ENCODE assay signal across 8 cellular contexts in the genomic region with DNA sequence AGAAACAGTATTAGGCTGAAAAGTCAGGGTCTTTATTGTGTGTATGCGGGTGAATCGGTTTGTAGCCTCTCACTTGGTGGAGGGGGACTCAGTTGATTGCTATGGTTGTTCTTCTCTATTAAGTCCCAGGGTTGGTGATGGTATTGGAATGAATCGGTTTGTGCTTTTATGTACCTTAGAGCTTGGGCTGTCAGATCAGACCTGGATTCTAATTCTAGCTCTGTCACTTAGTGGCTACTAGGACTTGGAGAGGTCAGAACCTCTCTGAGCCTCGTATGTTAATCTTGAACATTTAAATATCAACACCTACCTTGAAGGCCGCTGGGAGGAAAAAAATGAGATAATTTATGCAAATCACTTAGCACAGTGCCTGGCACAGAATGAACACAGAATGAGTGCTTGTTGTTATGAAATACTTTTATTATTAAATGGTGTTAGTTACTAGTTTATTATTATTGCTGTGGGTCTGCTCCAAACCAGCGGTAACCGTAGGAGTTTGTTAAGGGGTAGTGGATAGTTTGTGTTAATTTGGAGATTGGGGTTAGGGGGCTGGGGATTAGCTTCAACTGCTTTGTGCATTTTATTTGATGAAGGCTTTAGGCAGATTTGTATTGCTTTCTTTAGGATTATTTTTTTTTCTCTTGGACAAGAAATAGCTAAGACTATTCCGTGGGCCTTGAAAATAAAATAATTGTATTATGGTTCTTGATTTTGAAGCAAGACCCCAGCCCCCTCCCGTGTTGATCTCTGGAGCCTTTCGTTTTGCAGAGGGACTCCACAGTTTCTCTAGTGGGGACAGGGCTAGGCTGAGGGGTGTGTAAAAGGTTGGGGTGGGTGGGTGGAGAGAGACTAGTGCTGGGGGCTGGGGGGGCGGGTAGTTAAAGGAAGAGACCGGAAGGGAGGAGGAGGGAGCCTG. TPM values are rescaled to one million over a fixed set of nuclear protein-coding genes. Genes with fewer than 3 reads are reported as not detected.
DNase-seq lines count a peak whose midpoint lies in the region; ATAC-seq and TF ChIP-seq lines count a peak whose summit lies in the region.

No MANE protein-coding gene starts in this region.

- no peak for TF ChIP-seq CTCF in ascending aorta (IDR thresholded peaks at IDR 0.05)
- no peak for TF ChIP-seq CTCF in vagina (IDR thresholded peaks at IDR 0.05)

- TF ChIP-seq POLR2A in vagina (IDR thresholded peaks at IDR 0.05) = no peak

- peaks cover 8 to 37% of the 10 kb centered on the region in 2 donors for H3K4me1 ChIP-seq in ascending aorta
- H3K4me1 ChIP-seq in vagina = peaks cover 63% of the 10 kb centered on the region

- intact Hi-C loops in ascending aorta (cut with DNase I) = loop anchor here (5.0 to 10.0 kb wide), 2 partner anchors 265 to 623 kb away; partner anchors contain the start of genes ACADVL and DLG4
- intact Hi-C loops in vagina (cut with DNase I) = loop anchor here (5.0 kb wide), 1 partner anchor 210 kb away; the partner anchor contains the start of gene SAT2

- no peaks in the 10 kb centered on the region for H3K36me3 ChIP-seq in ascending aorta
- no peaks in the 10 kb centered on the region for H3K36me3 ChIP-seq in vagina

- DNase-seq in CD1c-positive myeloid dendritic cell (ENCODE audit: extremely low spot score) (peak; percentile 54), ascending aorta (ENCODE audit: low spot score in 2 of 2) (no peak), medulla oblongata (ENCODE audit: extremely low spot score) (peak; percentile 25), vagina (ENCODE audit: extremely low spot score in 2 of 2) (no peak)
- no peak for DNase-seq in Jurkat, Clone E6-1 (ENCODE audit: low read depth, low spot score)
- DNase-seq in stimulated activated CD4-positive, alpha-beta T cell treated with anti-CD3 and anti-CD28 coated beads, Interleukin-2, amount 100 ng/mL, for 24 hours = no peak

- ATAC-seq in GM18861 (IDR thresholded peaks at IDR 0.05; ENCODE audit: unreplicated experiment) (no peak), GM18517 (IDR thresholded peaks at IDR 0.05; ENCODE audit: unreplicated experiment) (no peak)

- H3K27me3 ChIP-seq in ascending aorta (no peaks in the 10 kb centered on the region), vagina (no peaks in the 10 kb centered on the region)

- peak overlapping the region; percentile 91 to 98 for H3K27ac ChIP-seq in ascending aorta
- peak overlapping the region; percentile 99 for H3K27ac ChIP-seq in vagina

- H3K4me3 ChIP-seq in Jurkat, Clone E6-1 (ENCODE audit: low read length) = peak overlapping the region; percentile 88
- peak overlapping the region; percentile 20 to 25 for H3K4me3 ChIP-seq in ascending aorta
- H3K4me3 ChIP-seq in vagina = peak overlapping the region; percentile 24 to 70

- H3K9me3 ChIP-seq in ascending aorta = no peaks in the 10 kb centered on the region
- no peaks in the 10 kb centered on the region for H3K9me3 ChIP-seq in vagina

RNA-seq across cellular contexts. Expression of gene KDM6B, which starts 3.6 kb away (rescaled TPM):
- polyA plus RNA-seq in Jurkat, Clone E6-1 (2012; ENCODE audit: insufficient read depth, insufficient read length) = 18.9 TPM
- total RNA-seq in ascending aorta (20.0 TPM), vagina (12.5 TPM)

RNA-seq across cellular contexts. Expression of gene TMEM88, which starts 17.2 kb away (rescaled TPM):
- polyA plus RNA-seq in Jurkat, Clone E6-1 (2012; ENCODE audit: insufficient read depth, insufficient read length) = 1.8 TPM
- total RNA-seq in ascending aorta (223 TPM), vagina (26.3 TPM)

RNA-seq across cellular contexts. Expression of gene NAA38, which starts 19.7 kb away (rescaled TPM):
- polyA plus RNA-seq in Jurkat, Clone E6-1 (2012; ENCODE audit: insufficient read depth, insufficient read length) = 224 TPM
- 59.0 TPM for total RNA-seq in ascending aorta
- total RNA-seq in vagina = 83.5 TPM

RNA-seq across cellular contexts. Expression of gene CYB5D1, which starts 20.2 kb away (rescaled TPM):
- polyA plus RNA-seq in Jurkat, Clone E6-1 (2012; ENCODE audit: insufficient read depth, insufficient read length) = 15.5 TPM
- total RNA-seq in ascending aorta (0.21 TPM), vagina (4.4 TPM)

RNA-seq across cellular contexts. Expression of gene CHD3, which starts 51.0 kb away (rescaled TPM):
- 180 TPM for polyA plus RNA-seq in Jurkat, Clone E6-1 (2012; ENCODE audit: insufficient read depth, insufficient read length)
- total RNA-seq in ascending aorta (102 TPM), vagina (128 TPM)

Comparison
In these comparisons a context has a peak if more than half of its experiments do, and no peak if none do; other contexts are left out.
1. DNase-seq: peak in CD1c-positive myeloid dendritic cell (single experiment) and medulla oblongata (single experiment); none in Jurkat, Clone E6-1 (single experiment), ascending aorta (0 of 2), vagina (0 of 2) and stimulated activated CD4-positive, alpha-beta T cell treated with anti-CD3 and anti-CD28 coated beads, Interleukin-2, amount 100 ng/mL, for 24 hours (0 of 2).
2. H3K4me3 ChIP-seq: peak in every context shown above with its lines; median percentile 88 in Jurkat, Clone E6-1; 47 in vagina; 22 in ascending aorta.